27 cellular contexts compared by ENCODE assay signal in the genomic region with DNA sequence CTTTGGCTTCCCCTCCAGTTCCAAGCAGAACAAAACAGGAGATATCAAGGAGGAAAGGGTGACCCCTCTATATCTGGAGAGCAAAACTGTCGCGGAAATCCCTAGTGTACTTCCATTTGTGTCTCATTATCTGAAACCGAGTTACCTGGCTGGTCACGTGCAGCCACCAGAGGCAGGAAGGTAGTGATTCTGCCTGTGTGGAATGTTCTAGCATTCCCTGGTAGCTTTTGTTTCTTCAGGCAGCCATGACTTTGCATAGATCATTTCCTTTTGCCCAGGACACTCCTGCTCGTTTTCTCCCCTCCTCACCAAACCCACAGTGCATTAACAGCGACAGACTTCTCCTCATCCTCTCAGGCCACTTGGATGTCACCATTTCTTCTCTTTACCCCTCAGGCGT.
DNase-seq lines count a peak whose midpoint lies in the region; ATAC-seq and TF ChIP-seq lines count a peak whose summit lies in the region.
"Had no signal": no experiment of that assay in that cellular context is flagged by ENCODE, and none has a peak within 500 bp of the region (broad histone marks: within the 10 kb centered on the region; RNA-seq: fewer than 3 reads in every experiment).

No MANE protein-coding gene starts in this region.

- H4K20me1 ChIP-seq in BLaER1 treated with 17β-estradiol and CSF1 and Interleukin-3, amounts not matched to agents 10 nM and 100 nM: no peaks in the 10 kb centered on the region
- H4K20me1 ChIP-seq in GM23338 (replicated peaks; ENCODE audit: insufficient read depth): no peaks in the 10 kb centered on the region; the same call in 1 of the 2 replicates

- H3K79me2 ChIP-seq in GM23338 (replicated peaks; ENCODE audit: insufficient read depth): no peaks in the 10 kb centered on the region

- H2AFZ ChIP-seq in GM23338: no peak overlapping the region
- H2AFZ ChIP-seq: GM23248 had no signal

- H3K27ac Mint-ChIP-seq in GM23338: peak overlapping the region; percentile 46
- peak overlapping the region; percentile 88 for H3K27ac Mint-ChIP-seq in endothelial cell (ENCODE audit: unreplicated experiment)
- H3K27ac Mint-ChIP-seq in nephron: peak overlapping the region in 2 of 3 experiments; percentile 44 to 73
- H3K27ac Mint-ChIP-seq: activated CD4-positive, alpha-beta memory T cell treated with anti-CD3 and anti-CD28 coated beads for 36 hours; stimulated activated memory B cell treated with anti-CD40 and anti-IgM and Interleukin-4, amounts not matched to agents 10 μg/mL and 1 μg/mL and 100 μg/mL, for 72 hours had no signal

- H3K4me2 ChIP-seq in BLaER1 treated with 17β-estradiol and CSF1 and Interleukin-3, amounts not matched to agents 10 nM and 100 nM: peak overlapping the region in 9 of 11 experiments; percentile 7 to 95 (median 55); a peak in 19 of 22 replicates
- no peak overlapping the region for H3K4me2 ChIP-seq in GM23338

- peak overlapping the region in 10 of 11 experiments; percentile 1 to 97 (median 32); a peak in 14 of 22 replicates for H3K27ac ChIP-seq in BLaER1 treated with 17β-estradiol and CSF1 and Interleukin-3, amounts not matched to agents 10 nM and 100 nM
- peak overlapping the region; percentile 73 for H3K27ac ChIP-seq in GM23338 (ENCODE audit: low read depth)
- H3K27ac ChIP-seq: GM23248, suprapubic skin had no signal

- no peak for TF ChIP-seq POLR2A in GM18505 (IDR thresholded peaks at IDR 0.05; ENCODE audit: borderline replicate concordance, extremely low read depth, insufficient read depth, insufficient read length)

- no peak overlapping the region for H3K4me3 ChIP-seq in BLaER1 treated with 17β-estradiol and CSF1 and Interleukin-3, amounts not matched to agents 10 nM and 100 nM
- H3K4me3 ChIP-seq in GM23338: no peak overlapping the region
- H3K4me3 ChIP-seq: adrenal gland, GM23248, suprapubic skin had no signal

- DNase-seq in GM23338 (ENCODE audit: low spot score) (no peak), endothelial cell (ENCODE audit: low spot score) (no peak), NCI-H2227 (lab: John Stamatoyannopoulos, UW; ENCODE audit: unreplicated experiment) (no peak)
- DNase-seq in activated naive CD4-positive, alpha-beta T cell treated with Interleukin-2 at 50 U/mL for 16 hours: no peak
- DNase-seq: activated CD4-positive, alpha-beta memory T cell treated with anti-CD3 and anti-CD28 coated beads for 36 hours; activated CD4-positive, CD25-positive, alpha-beta regulatory T cell treated with anti-CD3 and anti-CD28 coated beads, Interleukin-2, amount 50 U/mL, for 72 hours; activated naive CD4-positive, alpha-beta T cell; adrenal gland; C1 segment of cervical spinal cord; Calu3; DND-41; erythroblast; glutamatergic neuron; GM23248; naive thymus-derived CD4-positive, alpha-beta T cell; NCI-H1417 treated with DMSO at 0.1 percent for 48 hours; NCI-H2081 treated with DMSO at 0.1 percent for 48 hours; NCI-H345; occipital lobe; SIG-M5 had no signal

- no peaks in the 10 kb centered on the region for H3K9me3 Mint-ChIP-seq in GM23338
- H3K9me3 Mint-ChIP-seq in endothelial cell (ENCODE audit: unreplicated experiment): no peaks in the 10 kb centered on the region
- no peaks in the 10 kb centered on the region for H3K9me3 Mint-ChIP-seq in nephron
- H3K9me3 Mint-ChIP-seq: activated CD4-positive, alpha-beta memory T cell treated with anti-CD3 and anti-CD28 coated beads for 36 hours; naive thymus-derived CD4-positive, alpha-beta T cell; stimulated activated memory B cell treated with anti-CD40 and anti-IgM and Interleukin-4, amounts not matched to agents 10 μg/mL and 1 μg/mL and 100 μg/mL, for 72 hours had no signal

- H3K4me1 ChIP-seq in BLaER1 treated with 17β-estradiol and CSF1 and Interleukin-3, amounts not matched to agents 10 nM and 100 nM: peaks cover 49 to 70% (median 68%) of the 10 kb centered on the region in 10 experiments
- H3K4me1 ChIP-seq in GM23338 (ENCODE audit: insufficient read depth): 0 out of 2 replicates have a peak, but pooled peaks cover 6% of the 10 kb centered on the region

- H3K36me3 ChIP-seq in BLaER1 treated with 17β-estradiol and CSF1 and Interleukin-3, amounts not matched to agents 10 nM and 100 nM: peaks cover 14 to 76% (median 44%) of the 10 kb centered on the region in 11 experiments; a peak in 20 of 22 replicates
- no peaks in the 10 kb centered on the region for H3K36me3 ChIP-seq in GM23338 (ENCODE audit: insufficient read depth)
- H3K36me3 ChIP-seq: adrenal gland, suprapubic skin had no signal

- no peaks in the 10 kb centered on the region for H3K9me3 ChIP-seq in BLaER1 treated with 17β-estradiol and CSF1 and Interleukin-3, amounts not matched to agents 10 nM and 100 nM (replicated peaks in 1 of 11)
- H3K9me3 ChIP-seq: adrenal gland, suprapubic skin had no signal

- H3K4me3 Mint-ChIP-seq in GM23338 (no peak overlapping the region), endothelial cell (ENCODE audit: unreplicated experiment) (no peak overlapping the region), nephron (no peak overlapping the region)
- H3K4me3 Mint-ChIP-seq: activated CD4-positive, alpha-beta memory T cell treated with anti-CD3 and anti-CD28 coated beads for 36 hours; naive thymus-derived CD4-positive, alpha-beta T cell; stimulated activated memory B cell treated with anti-CD40 and anti-IgM and Interleukin-4, amounts not matched to agents 10 μg/mL and 1 μg/mL and 100 μg/mL, for 72 hours had no signal

- H3K9me2 ChIP-seq in GM23338 (ENCODE audit: insufficient read depth): no peaks in the 10 kb centered on the region

- ATAC-seq in GM23338 (no peak), GM21723 (IDR thresholded peaks at IDR 0.05; ENCODE audit: unreplicated experiment) (no peak), GM18505 (IDR thresholded peaks at IDR 0.05; ENCODE audit: unreplicated experiment) (no peak)
- ATAC-seq: naive thymus-derived CD4-positive, alpha-beta T cell; Panc1 had no signal

- H3K4me1 Mint-ChIP-seq in GM23338 (peaks cover 18% of the 10 kb centered on the region), endothelial cell (ENCODE audit: unreplicated experiment) (peaks cover 23% of the 10 kb centered on the region), nephron (peaks cover 12% of the 10 kb centered on the region)

- H3F3A ChIP-seq in GM23338 (replicated peaks; ENCODE audit: low read depth): no peaks in the 10 kb centered on the region

- no peaks in the 10 kb centered on the region for H3K27me3 Mint-ChIP-seq in GM23338 (ENCODE audit: insufficient read depth, low read depth, poor library complexity)
- peaks cover 5% of the 10 kb centered on the region for H3K27me3 Mint-ChIP-seq in endothelial cell (ENCODE audit: unreplicated experiment)
- no peaks in the 10 kb centered on the region for H3K27me3 Mint-ChIP-seq in nephron (ENCODE audit: low read depth)
- H3K27me3 Mint-ChIP-seq: activated CD4-positive, alpha-beta memory T cell treated with anti-CD3 and anti-CD28 coated beads for 36 hours; naive thymus-derived CD4-positive, alpha-beta T cell; stimulated activated memory B cell treated with anti-CD40 and anti-IgM and Interleukin-4, amounts not matched to agents 10 μg/mL and 1 μg/mL and 100 μg/mL, for 72 hours had no signal

- TF ChIP-seq CTCF in GM23338 (conservative IDR thresholded peaks at IDR 0.05; ENCODE audit: low read depth in 2 of 2) (no peak), endothelial cell (IDR thresholded peaks at IDR 0.05; ENCODE audit: unreplicated experiment) (no peak), nephron (IDR thresholded peaks at IDR 0.05; ENCODE audit: unreplicated experiment in 3 of 3) (no peak)

- no peaks in the 10 kb centered on the region for H3K27me3 ChIP-seq in BLaER1 treated with 17β-estradiol and CSF1 and Interleukin-3, amounts not matched to agents 10 nM and 100 nM
- no peaks in the 10 kb centered on the region for H3K27me3 ChIP-seq in GM23338 (ENCODE audit: insufficient read depth)
- H3K27me3 ChIP-seq: adrenal gland, suprapubic skin had no signal

- H3K36me3 Mint-ChIP-seq in GM23338 (ENCODE audit: low read depth): 0 out of 3 replicates have a peak, but pooled peaks cover 8% of the 10 kb centered on the region
- H3K36me3 Mint-ChIP-seq in endothelial cell (ENCODE audit: low read depth, unreplicated experiment): no peaks in the 10 kb centered on the region
- H3K36me3 Mint-ChIP-seq in nephron (ENCODE audit: low read depth): peaks cover 26% of the 10 kb centered on the region

- H3K9ac ChIP-seq in BLaER1 treated with 17β-estradiol and CSF1 and Interleukin-3, amounts not matched to agents 10 nM and 100 nM: peak overlapping the region in 6 of 11 experiments; percentile 4 to 36 (median 14); a peak in 6 of 22 replicates
- H3K9ac ChIP-seq: GM23248 had no signal

TF ChIP-seq in GM23338, 12 proteins besides CTCF, POLR2A, EP300 and RAD21 (continues in another document):
- TF ChIP-seq STAT1 (IDR thresholded peaks at IDR 0.05; ENCODE audit: unreplicated experiment) (no peak), REST (IDR thresholded peaks at IDR 0.05; ENCODE audit: unreplicated experiment) (no peak), ZNF114 (CRISPR knock-in tag; IDR thresholded peaks at IDR 0.05) (no peak), EZH2 (IDR thresholded peaks at IDR 0.05; ENCODE audit: low read depth, unreplicated experiment) (no peak), NANOG (IDR thresholded peaks at IDR 0.05; ENCODE audit: borderline replicate concordance) (no peak), JUNB (IDR thresholded peaks at IDR 0.05; ENCODE audit: unreplicated experiment) (no peak), EZH2phosphoT487 (IDR thresholded peaks at IDR 0.05; ENCODE audit: unreplicated experiment) (no peak)
